Comparison of ENCODE assay signal across 12 cellular contexts in the genomic region with DNA sequence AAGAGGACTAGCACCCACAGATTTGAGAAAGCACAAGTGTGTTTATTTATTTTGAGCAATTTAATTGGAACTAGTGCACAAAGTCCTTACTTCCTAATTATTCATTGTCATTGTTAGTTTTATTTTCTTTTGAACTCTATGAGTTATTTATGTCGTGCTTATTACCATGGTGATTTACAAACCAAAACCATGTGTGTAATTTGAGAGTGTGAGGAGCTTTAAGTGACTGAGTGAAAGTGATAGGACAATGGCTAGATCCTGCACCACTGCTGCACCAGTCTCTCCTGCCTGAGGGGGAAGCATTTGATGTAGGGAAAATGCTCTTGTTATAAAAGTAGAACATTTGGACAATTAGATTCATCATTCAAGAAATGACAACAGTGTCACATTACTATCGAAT.
A peak's percentile ranks its signal among the peaks of the same experiment; 100 is the strongest.
DNase-seq lines count a peak whose midpoint lies in the region; ATAC-seq and TF ChIP-seq lines count a peak whose summit lies in the region.
"Had no signal": no experiment of that assay in that cellular context is flagged by ENCODE, and none has a peak within 500 bp of the region (broad histone marks: within the 10 kb centered on the region; RNA-seq: fewer than 3 reads in every experiment).

No MANE protein-coding gene starts in this region.

- peak; percentile 19 for DNase-seq in AG20443 (ENCODE audit: low spot score)
- peak; percentile 41 for DNase-seq in HCEC 1CT
- DNase-seq in RPMI7951 (ENCODE audit: low read depth), result peak; percentile 51
- peak; percentile 52 for DNase-seq in fibroblast of mammary gland (ENCODE audit: low read depth)
- no peak for DNase-seq in CD4-positive, alpha-beta T cell
- no peak for DNase-seq in aorta
- no peak for DNase-seq in mucosa of descending colon
- DNase-seq: uterus had no signal

- H3K4me3 Mint-ChIP-seq in CD4-positive, alpha-beta T cell, result no peak overlapping the region

- intact Hi-C loops in CD4-positive, alpha-beta T cell (cut with DNase I, micrococcal nuclease), result no loop called here
- intact Hi-C loops in aorta (cut with DNase I) (no loop called here), mucosa of descending colon (cut with DNase I, micrococcal nuclease) (no loop called here)

- no peaks in the 10 kb centered on the region for H3K9me3 ChIP-seq in CD4-positive, alpha-beta T cell (ENCODE audit: control insufficient read depth, low read length)
- H3K9me3 ChIP-seq in aorta (ENCODE audit: control insufficient read depth, low read length) (no peaks in the 10 kb centered on the region), mucosa of descending colon (no peaks in the 10 kb centered on the region)
- H3K9me3 ChIP-seq: ascending aorta, uterus had no signal

- no peaks in the 10 kb centered on the region for H3K27me3 Mint-ChIP-seq in CD4-positive, alpha-beta T cell

- H3K4me1 Mint-ChIP-seq in CD4-positive, alpha-beta T cell (ENCODE audit: low read depth), result peaks cover 6% of the 10 kb centered on the region

- TF ChIP-seq CTCF in fibroblast of mammary gland (conservative IDR thresholded peaks at IDR 0.05; ENCODE audit: control insufficient read depth, insufficient read depth, low read depth, low read length), result no peak
- TF ChIP-seq CTCF in CD4-positive, alpha-beta T cell (IDR thresholded peaks at IDR 0.05), result no peak
- no peak for TF ChIP-seq CTCF in mucosa of descending colon (IDR thresholded peaks at IDR 0.05)

- H3K4me1 ChIP-seq in aorta (ENCODE audit: control insufficient read depth in 1 of 2, insufficient read depth in 2 of 2, low read length in 2 of 2) (no peaks in the 10 kb centered on the region), mucosa of descending colon (ENCODE audit: low read depth) (no peaks in the 10 kb centered on the region)
- H3K4me1 ChIP-seq: uterus had no signal

- WGBS in aorta, 2 donors, result 25 to 33% methylated on average over 2 of the region's 2 CpGs

- no peak for ATAC-seq in CD4-positive, alpha-beta T cell (ENCODE audit: poor library complexity)
- ATAC-seq in aorta (ENCODE audit: low FRiP score) (no peak), mucosa of descending colon (no peak), GM19463 (IDR thresholded peaks at IDR 0.05; ENCODE audit: unreplicated experiment) (no peak)
- ATAC-seq: sciatic nerve had no signal

- H3K9me3 Mint-ChIP-seq in CD4-positive, alpha-beta T cell, result no peaks in the 10 kb centered on the region

- POLR2A ChIA-PET in CD4-positive, alpha-beta T cell (lab: Charles Lee), result no interaction called here

- CTCF ChIA-PET in CD4-positive, alpha-beta T cell (lab: Charles Lee), result interaction anchor here (1.4 kb wide), 1 partner anchor 16 kb away, joined by 3 read pairs; no protein-coding TSS in a partner anchor

- H3K27ac ChIP-seq in CD4-positive, alpha-beta T cell (ENCODE audit: low read depth, low read length), result no peak overlapping the region
- H3K27ac ChIP-seq in aorta (ENCODE audit: low read depth in 1 of 2, low read length in 2 of 2), result no peak overlapping the region
- H3K27ac ChIP-seq: ascending aorta, HL-60, uterus had no signal

- H3K36me3 Mint-ChIP-seq in CD4-positive, alpha-beta T cell (ENCODE audit: low read depth), result no peaks in the 10 kb centered on the region

- H3K27ac Mint-ChIP-seq in CD4-positive, alpha-beta T cell, result no peak overlapping the region

- H3K4me3 ChIP-seq in fibroblast of mammary gland (ENCODE audit: control insufficient read depth, low read depth, low read length) (no peak overlapping the region), aorta (ENCODE audit: low read length in 2 of 2) (no peak overlapping the region), mucosa of descending colon (no peak overlapping the region)
- H3K4me3 ChIP-seq: ascending aorta, uterus had no signal

- H3K27me3 ChIP-seq in CD4-positive, alpha-beta T cell (ENCODE audit: control insufficient read depth, insufficient read depth, low read length), result no peaks in the 10 kb centered on the region
- H3K27me3 ChIP-seq in aorta (ENCODE audit: control insufficient read depth in 1 of 2, insufficient read depth in 2 of 2, low read length in 1 of 2), result no peaks in the 10 kb centered on the region
- H3K27me3 ChIP-seq: ascending aorta, uterus had no signal

- H3K36me3 ChIP-seq in aorta (ENCODE audit: control insufficient read depth in 1 of 2, insufficient read depth in 2 of 2, low read length in 1 of 2), result no peaks in the 10 kb centered on the region
- no peaks in the 10 kb centered on the region for H3K36me3 ChIP-seq in mucosa of descending colon (ENCODE audit: low read depth)
- H3K36me3 ChIP-seq: ascending aorta, uterus had no signal

Comparison
In these comparisons a context has a peak if more than half of its experiments do, and no peak if none do; other contexts are left out.
1. DNase-seq: peak in AG20443 (single experiment), HCEC 1CT (single experiment), RPMI7951 (single experiment) and fibroblast of mammary gland (single experiment); none in CD4-positive, alpha-beta T cell (0 of 10), aorta (0 of 2) and mucosa of descending colon (0 of 3).